17 cellular contexts compared by ENCODE assay signal in genomic region chr5:178434016-178434761, GRCh38.
DNase-seq lines count a peak whose midpoint lies in the region; ATAC-seq and TF ChIP-seq lines count a peak whose summit lies in the region.
"Had no signal": no experiment of that assay in that cellular context is flagged by ENCODE, and none has a peak within 500 bp of the region (broad histone marks: within the 10 kb centered on the region; RNA-seq: fewer than 3 reads in every experiment).

No MANE protein-coding gene starts in this region.

- TF ChIP-seq POLR2A in Peyer's patch (IDR thresholded peaks at IDR 0.05) (no peak), testis (IDR thresholded peaks at IDR 0.05) (no peak)

- DNase-seq in activated T-cell treated with anti-CD3 and anti-CD28 coated beads, Interleukin-2, amount 50 U/mL, for 48 hours = peak; percentile 1 to 2
- DNase-seq in activated T-cell treated with anti-CD3 and anti-CD28 coated beads, Interleukin-2, amount 50 U/mL, for 72 hours = no peak
- DNase-seq in Peyer's patch = peak in 2 of 3 donors; percentile 6 to 34
- DNase-seq in testis = peak; percentile 11
- no peak for DNase-seq in activated CD4-positive, alpha-beta T cell treated with anti-CD3 and anti-CD28 coated beads for 1 hour
- no peak for DNase-seq in NCI-H1417 (lab: John Stamatoyannopoulos, UW)
- no peak for DNase-seq in stimulated activated effector memory CD8-positive, alpha-beta T cell treated with anti-CD3 and anti-CD28 coated beads, Interleukin-12 subunit alpha, Interleukin-12 subunit beta, amount 100 ng/mL, for 72 hours (ENCODE audit: low spot score in 2 of 2)
- DNase-seq: COR-L47, DMS153, Karpas-422, NCI-H1105 treated with DMSO at 0.1 percent for 48 hours, NCI-H1930, NCI-H2171, NCI-H774 had no signal

- H3K36me3 ChIP-seq in Peyer's patch (no peaks in the 10 kb centered on the region), testis (ENCODE audit: low read depth, missing control alignments) (no peaks in the 10 kb centered on the region)

- H3K9me3 ChIP-seq in Peyer's patch (no peaks in the 10 kb centered on the region), testis (no peaks in the 10 kb centered on the region)

- no peaks in the 10 kb centered on the region for H3K36me3 Mint-ChIP-seq in activated T-cell treated with anti-CD3 and anti-CD28 coated beads, Interleukin-2, amount 50 U/mL, for 72 hours (ENCODE audit: insufficient read depth in 2 of 2)
- no peaks in the 10 kb centered on the region for H3K36me3 Mint-ChIP-seq in nephron (ENCODE audit: low read depth)
- no peaks in the 10 kb centered on the region for H3K36me3 Mint-ChIP-seq in stimulated activated effector memory CD8-positive, alpha-beta T cell treated with anti-CD3 and anti-CD28 coated beads, Interleukin-12 subunit alpha, Interleukin-12 subunit beta, amount 100 ng/mL, for 72 hours

- H3K27ac ChIP-seq in Peyer's patch (no peak overlapping the region), testis (no peak overlapping the region)
- H3K27ac ChIP-seq: C4-2B had no signal

- peaks cover 12% of the 10 kb centered on the region for H3K27me3 Mint-ChIP-seq in activated T-cell treated with anti-CD3 and anti-CD28 coated beads, Interleukin-2, amount 50 U/mL, for 72 hours (ENCODE audit: low read depth)
- H3K27me3 Mint-ChIP-seq in nephron (ENCODE audit: low read depth) = peaks cover 21% of the 10 kb centered on the region

- H3K4me3 Mint-ChIP-seq in activated T-cell treated with anti-CD3 and anti-CD28 coated beads, Interleukin-2, amount 50 U/mL, for 72 hours = no peak overlapping the region
- H3K4me3 Mint-ChIP-seq in nephron = no peak overlapping the region
- no peak overlapping the region for H3K4me3 Mint-ChIP-seq in stimulated activated effector memory CD8-positive, alpha-beta T cell treated with anti-CD3 and anti-CD28 coated beads, Interleukin-12 subunit alpha, Interleukin-12 subunit beta, amount 100 ng/mL, for 72 hours

- 95 to 96% methylated on average over 6 to 13 of the region's 13 CpGs for WGBS in testis, 2 donors

- no peaks in the 10 kb centered on the region for H3K4me1 Mint-ChIP-seq in activated T-cell treated with anti-CD3 and anti-CD28 coated beads, Interleukin-2, amount 50 U/mL, for 72 hours (ENCODE audit: low read depth)
- peaks cover 70% of the 10 kb centered on the region for H3K4me1 Mint-ChIP-seq in nephron
- H3K4me1 Mint-ChIP-seq in stimulated activated effector memory CD8-positive, alpha-beta T cell treated with anti-CD3 and anti-CD28 coated beads, Interleukin-12 subunit alpha, Interleukin-12 subunit beta, amount 100 ng/mL, for 72 hours = no peaks in the 10 kb centered on the region

- H3K27me3 ChIP-seq in Peyer's patch (no peaks in the 10 kb centered on the region), testis (no peaks in the 10 kb centered on the region)

- H3K27ac Mint-ChIP-seq in activated T-cell treated with anti-CD3 and anti-CD28 coated beads, Interleukin-2, amount 50 U/mL, for 72 hours = no peak overlapping the region
- peak overlapping the region; percentile 93 to 96 (median 95) for H3K27ac Mint-ChIP-seq in nephron
- H3K27ac Mint-ChIP-seq in stimulated activated effector memory CD8-positive, alpha-beta T cell treated with anti-CD3 and anti-CD28 coated beads, Interleukin-12 subunit alpha, Interleukin-12 subunit beta, amount 100 ng/mL, for 72 hours = no peak overlapping the region

- intact Hi-C loops in testis (cut with DNase I; ENCODE audit: low total_unique reads) = no loop called here

- H3K4me3 ChIP-seq in Peyer's patch (no peak overlapping the region), testis (no peak overlapping the region)

- ATAC-seq in activated T-cell treated with anti-CD3 and anti-CD28 coated beads, Interleukin-2, amount 50 U/mL, for 72 hours (replicated peaks in 1 of 2) = no peak
- ATAC-seq in stimulated activated effector memory CD8-positive, alpha-beta T cell treated with anti-CD3 and anti-CD28 coated beads, Interleukin-12 subunit alpha, Interleukin-12 subunit beta, amount 100 ng/mL, for 72 hours = no peak
- ATAC-seq: HCT116 had no signal

- no peaks in the 10 kb centered on the region for H3K9me3 Mint-ChIP-seq in activated T-cell treated with anti-CD3 and anti-CD28 coated beads, Interleukin-2, amount 50 U/mL, for 72 hours
- peaks cover 8% of the 10 kb centered on the region for H3K9me3 Mint-ChIP-seq in nephron
- H3K9me3 Mint-ChIP-seq in stimulated activated effector memory CD8-positive, alpha-beta T cell treated with anti-CD3 and anti-CD28 coated beads, Interleukin-12 subunit alpha, Interleukin-12 subunit beta, amount 100 ng/mL, for 72 hours = no peaks in the 10 kb centered on the region

- TF ChIP-seq CTCF in Peyer's patch (IDR thresholded peaks at IDR 0.05) = no peak
- TF ChIP-seq CTCF in nephron (IDR thresholded peaks at IDR 0.05; ENCODE audit: unreplicated experiment in 3 of 3) = no peak
- TF ChIP-seq CTCF in testis (IDR thresholded peaks at IDR 0.05) = no peak

- H3K4me1 ChIP-seq in Peyer's patch (no peaks in the 10 kb centered on the region), testis (no peaks in the 10 kb centered on the region)

Comparison
In these comparisons a context has a peak if more than half of its experiments do, and no peak if none do; other contexts are left out.
1. DNase-seq: peak in activated T-cell treated with anti-CD3 and anti-CD28 coated beads, Interleukin-2, amount 50 U/mL, for 48 hours (2 of 2), Peyer's patch (2 of 3) and testis (single experiment); none in activated T-cell treated with anti-CD3 and anti-CD28 coated beads, Interleukin-2, amount 50 U/mL, for 72 hours (0 of 2), activated CD4-positive, alpha-beta T cell treated with anti-CD3 and anti-CD28 coated beads for 1 hour (single experiment), NCI-H1417 (0 of 3) and stimulated activated effector memory CD8-positive, alpha-beta T cell treated with anti-CD3 and anti-CD28 coated beads, Interleukin-12 subunit alpha, Interleukin-12 subunit beta, amount 100 ng/mL, for 72 hours (0 of 2).
2. H3K27ac Mint-ChIP-seq: peak in nephron (3 of 3); none in activated T-cell treated with anti-CD3 and anti-CD28 coated beads, Interleukin-2, amount 50 U/mL, for 72 hours (single experiment) and stimulated activated effector memory CD8-positive, alpha-beta T cell treated with anti-CD3 and anti-CD28 coated beads, Interleukin-12 subunit alpha, Interleukin-12 subunit beta, amount 100 ng/mL, for 72 hours (single experiment).